21 cellular contexts compared by ENCODE assay signal in the genomic region with DNA sequence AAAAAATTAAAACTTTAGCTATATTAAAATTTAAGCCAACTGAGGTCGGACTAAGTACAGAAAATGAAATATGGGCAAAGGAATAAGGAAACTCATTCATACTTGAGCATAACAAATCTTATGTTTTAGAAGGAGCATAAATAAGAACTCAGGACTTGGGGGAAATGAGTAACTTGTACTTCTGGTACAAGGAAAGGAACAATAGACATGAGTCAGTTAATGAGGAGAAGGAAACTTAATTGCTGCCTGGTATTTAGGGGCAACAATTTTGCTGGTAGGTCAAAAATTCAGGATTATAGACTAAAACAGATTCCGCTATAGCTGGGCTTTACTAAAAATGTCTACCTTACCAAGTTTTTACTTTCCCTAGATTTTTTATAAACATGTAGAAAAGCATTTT.
DNase-seq lines count a peak whose midpoint lies in the region; FAIRE-seq and TF ChIP-seq lines count a peak whose summit lies in the region.
"Had no signal": no experiment of that assay in that cellular context is flagged by ENCODE, and none has a peak within 500 bp of the region (broad histone marks: within the 10 kb centered on the region; RNA-seq: fewer than 3 reads in every experiment).

No MANE protein-coding gene starts in this region.

- H3K27me3 Mint-ChIP-seq in progenitor cell of endocrine pancreas, result no peaks in the 10 kb centered on the region
- H3K27me3 Mint-ChIP-seq: IgD-negative memory B cell had no signal

- intact Hi-C loops in posterior vena cava (cut with DNase I), result no loop called here

- TF ChIP-seq CTCF in bronchial epithelial cell (IDR thresholded peaks at IDR 0.05; ENCODE audit: insufficient read depth, low read length, severe bottlenecking), result no peak
- TF ChIP-seq CTCF in fibroblast of pulmonary artery (IDR thresholded peaks at IDR 0.05; ENCODE audit: low read length, missing control alignments), result no peak
- TF ChIP-seq CTCF in progenitor cell of endocrine pancreas (IDR thresholded peaks at IDR 0.05; ENCODE audit: unreplicated experiment), result no peak

- no peaks in the 10 kb centered on the region for H3K36me3 ChIP-seq in bronchial epithelial cell (ENCODE audit: control insufficient read depth, insufficient read depth, low read length)

- H3K36me3 Mint-ChIP-seq in progenitor cell of endocrine pancreas (ENCODE audit: insufficient read depth), result peaks cover 5% of the 10 kb centered on the region

- DNase-seq in COLO829 (ENCODE audit: low spot score) (peak; percentile 45), bronchial epithelial cell (ENCODE audit: low read depth) (peak; percentile 32), fibroblast of pulmonary artery (ENCODE audit: low read depth) (peak; percentile 26), progenitor cell of endocrine pancreas (ENCODE audit: low spot score, unreplicated experiment) (no peak), SKM-1 treated with dmso at 0.1 percent for 144 hours (lab: John Stamatoyannopoulos, UW; ENCODE audit: unreplicated experiment) (no peak), posterior vena cava (ENCODE audit: low spot score) (no peak), NCI-H2029 (lab: John Stamatoyannopoulos, UW) (no peak), NCI-H82 (lab: John Stamatoyannopoulos, UW) (no peak)
- DNase-seq: 8988T, DMS153, DND-41, MM.1S, NCI-H1048, NCI-H1694, NCI-H2081, NCI-H2227 treated with DMSO at 0.1 percent for 48 hours, NCI-H526 treated with DMSO at 0.1 percent for 48 hours, SIG-M5 had no signal

- peaks cover 4% of the 10 kb centered on the region for H3K9me3 Mint-ChIP-seq in progenitor cell of endocrine pancreas (ENCODE audit: low read depth)
- H3K9me3 Mint-ChIP-seq: IgD-negative memory B cell had no signal

- peak overlapping the region; percentile 50 for H3K27ac Mint-ChIP-seq in progenitor cell of endocrine pancreas
- H3K27ac Mint-ChIP-seq: IgD-negative memory B cell had no signal

- no peak overlapping the region for H3K4me3 Mint-ChIP-seq in progenitor cell of endocrine pancreas (ENCODE audit: low read depth)
- H3K4me3 Mint-ChIP-seq: IgD-negative memory B cell had no signal

- H3K4me3 ChIP-seq in bronchial epithelial cell (ENCODE audit: low read depth, low read length) (no peak overlapping the region), fibroblast of pulmonary artery (replicated peaks; ENCODE audit: low read depth, low read length) (no peak overlapping the region)

- no peaks in the 10 kb centered on the region for H3K27me3 ChIP-seq in bronchial epithelial cell (ENCODE audit: control insufficient read depth, insufficient read depth, low read length)

- H3K4me1 Mint-ChIP-seq in progenitor cell of endocrine pancreas (ENCODE audit: low read depth), result peaks cover 21% of the 10 kb centered on the region

- no peak for FAIRE-seq in bronchial epithelial cell (lab: Jason Lieb, UNC)
- FAIRE-seq: GM12892, H54 had no signal

Comparison
In these comparisons a context has a peak if more than half of its experiments do, and no peak if none do; other contexts are left out.
1. DNase-seq: peak in COLO829 (single experiment), bronchial epithelial cell (single experiment) and fibroblast of pulmonary artery (single experiment); none in progenitor cell of endocrine pancreas (single experiment), SKM-1 treated with dmso at 0.1 percent for 144 hours (single experiment), posterior vena cava (single experiment), NCI-H2029 (single experiment) and NCI-H82 (single experiment).